ENCODE assay signal across 1 cellular context in the genomic region with DNA sequence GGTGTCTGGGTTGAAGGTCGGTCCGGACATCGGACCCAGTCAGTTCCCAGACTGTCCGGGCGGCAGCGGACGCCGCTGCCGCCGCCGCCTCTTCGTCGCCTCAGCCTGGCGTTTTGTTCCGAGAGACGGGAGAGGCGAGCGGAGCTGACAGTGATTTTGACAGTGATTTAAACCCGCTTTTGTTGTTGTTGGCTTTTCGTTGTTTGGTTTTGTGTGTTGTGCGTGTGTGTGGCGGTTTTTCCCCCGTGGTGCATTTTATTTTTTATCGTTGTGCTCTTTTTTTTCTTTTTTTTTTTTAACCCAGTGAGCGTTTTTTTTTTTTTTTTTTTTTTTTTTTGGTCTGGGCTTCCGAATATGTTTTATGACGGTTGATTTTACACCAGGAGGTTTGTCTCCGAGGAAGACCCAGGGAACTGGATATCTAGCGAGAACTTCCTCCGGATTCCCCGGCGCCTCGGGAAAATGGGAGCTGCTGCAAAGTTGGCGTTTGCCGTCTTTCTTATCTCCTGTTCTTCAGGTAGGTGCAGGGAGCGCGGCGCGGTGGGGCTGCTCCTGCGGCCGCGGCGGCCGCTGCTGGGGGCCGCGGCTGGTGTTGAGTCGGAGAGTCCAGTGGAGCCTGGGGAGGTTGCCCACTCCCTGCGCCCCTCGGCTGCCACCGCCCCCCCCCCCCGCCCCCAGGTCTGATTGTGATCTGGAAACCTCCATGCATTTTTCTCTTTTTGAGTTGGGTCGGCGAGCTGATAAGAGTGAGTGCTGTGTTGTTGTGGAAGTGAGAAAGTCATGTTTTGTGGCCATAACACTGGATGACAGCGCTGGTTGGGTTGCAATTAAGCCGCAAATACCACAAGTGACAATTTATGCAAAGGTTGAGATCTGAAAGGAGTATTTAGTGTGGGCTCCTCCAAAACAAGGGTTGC.
TF ChIP-seq lines count a peak whose summit lies in the region.

ACVR2A (plus strand) TSS at position 339 of the 917 bp plus-strand sequence; CDS start at position 463, 124 bp downstream.

TF ChIP-seq in K562, 482 proteins besides CTCF, POLR2A, EP300 and RAD21 (continued from another document and continues in another):
- TF ChIP-seq, protein P1, sequence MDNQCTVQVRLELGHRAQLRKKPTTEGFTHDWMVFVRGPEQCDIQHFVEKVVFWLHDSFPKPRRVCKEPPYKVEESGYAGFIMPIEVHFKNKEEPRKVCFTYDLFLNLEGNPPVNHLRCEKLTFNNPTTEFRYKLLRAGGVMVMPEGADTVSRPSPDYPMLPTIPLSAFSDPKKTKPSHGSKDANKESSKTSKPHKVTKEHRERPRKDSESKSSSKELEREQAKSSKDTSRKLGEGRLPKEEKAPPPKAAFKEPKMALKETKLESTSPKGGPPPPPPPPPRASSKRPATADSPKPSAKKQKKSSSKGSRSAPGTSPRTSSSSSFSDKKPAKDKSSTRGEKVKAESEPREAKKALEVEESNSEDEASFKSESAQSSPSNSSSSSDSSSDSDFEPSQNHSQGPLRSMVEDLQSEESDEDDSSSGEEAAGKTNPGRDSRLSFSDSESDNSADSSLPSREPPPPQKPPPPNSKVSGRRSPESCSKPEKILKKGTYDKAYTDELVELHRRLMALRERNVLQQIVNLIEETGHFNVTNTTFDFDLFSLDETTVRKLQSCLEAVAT (IDR thresholded peaks at IDR 0.05), result peak; percentile 55 to 65; a peak in 1 of 4 replicates
- TF ChIP-seq MTA1 (IDR thresholded peaks at IDR 0.05; ENCODE audit: borderline replicate concordance) (no peak), NFE2L1 (tag; IDR thresholded peaks at IDR 0.05; ENCODE audit: borderline replicate concordance, low read depth) (no peak), NRF1 (conservative IDR thresholded peaks at IDR 0.05 in 1 of 2, IDR thresholded peaks at IDR 0.05 in 1 of 2) (no peak), BRD9 (IDR thresholded peaks at IDR 0.05; ENCODE audit: low read depth, partially characterized antibody) (peak; percentile 38), MCM2 (IDR thresholded peaks at IDR 0.05; ENCODE audit: low read depth) (no peak), MEIS2 (IDR thresholded peaks at IDR 0.05; ENCODE audit: partially characterized antibody) (peak; percentile 57), STAT5A (IDR thresholded peaks at IDR 0.05; ENCODE audit: borderline replicate concordance, low read length) (no peak), CXXC5 (CRISPR knock-in tag; IDR thresholded peaks at IDR 0.05) (peak; percentile 55; the same call in 1 of the 2 replicates), HMGN3 (IDR thresholded peaks at IDR 0.05; ENCODE audit: borderline replicate concordance, extremely low read depth, insufficient read length, low read depth, low read length) (peak; percentile 20), BRD4 (IDR thresholded peaks at IDR 0.05) (no peak), ZC3H8 (IDR thresholded peaks at IDR 0.05) (no peak), ZBTB40 (IDR thresholded peaks at IDR 0.05) (peak; percentile 43; the same call in 1 of the 2 replicates), ZBTB40 (CRISPR knock-in tag; IDR thresholded peaks at IDR 0.05) (no peak), ZBTB11 (CRISPR knock-in tag; IDR thresholded peaks at IDR 0.05) (peak in 1 of 3 experiments; percentile 56; a peak in 1 of 6 replicates), HDGF (IDR thresholded peaks at IDR 0.05) (no peak), FOXM1 (IDR thresholded peaks at IDR 0.05; ENCODE audit: low read depth) (no peak), FOXM1 (CRISPR knock-in tag; IDR thresholded peaks at IDR 0.05; ENCODE audit: low read depth) (no peak), ZNF239 (CRISPR knock-in tag; IDR thresholded peaks at IDR 0.05) (no peak), PHF21A (IDR thresholded peaks at IDR 0.05; ENCODE audit: borderline replicate concordance, low read depth) (peak; percentile 100), SOX6 (IDR thresholded peaks at IDR 0.05) (no peak), HMG20B (CRISPR knock-in tag; IDR thresholded peaks at IDR 0.05) (0 out of 2 replicates have a peak, but pooled peaks have one; percentile 77), BRCA1 (IDR thresholded peaks at IDR 0.05) (no peak), BRCA1 (CRISPR knock-in tag; IDR thresholded peaks at IDR 0.05) (no peak), HIVEP1 (CRISPR knock-in tag; IDR thresholded peaks at IDR 0.05) (no peak), ZBTB1 (CRISPR knock-in tag; IDR thresholded peaks at IDR 0.05; ENCODE audit: borderline replicate concordance, low read depth) (no peak), HINFP (tag; conservative IDR thresholded peaks at IDR 0.05; ENCODE audit: low read depth) (peak; percentile 44; the same call in 1 of the 2 replicates), KDM1A (IDR thresholded peaks at IDR 0.05) (peak; percentile 98), HDAC2 (IDR thresholded peaks at IDR 0.05) (peak; percentile 87), ZNF384 (IDR thresholded peaks at IDR 0.05; ENCODE audit: low read depth, low read length) (peak; percentile 85)
- TF ChIP-seq, protein P2, sequence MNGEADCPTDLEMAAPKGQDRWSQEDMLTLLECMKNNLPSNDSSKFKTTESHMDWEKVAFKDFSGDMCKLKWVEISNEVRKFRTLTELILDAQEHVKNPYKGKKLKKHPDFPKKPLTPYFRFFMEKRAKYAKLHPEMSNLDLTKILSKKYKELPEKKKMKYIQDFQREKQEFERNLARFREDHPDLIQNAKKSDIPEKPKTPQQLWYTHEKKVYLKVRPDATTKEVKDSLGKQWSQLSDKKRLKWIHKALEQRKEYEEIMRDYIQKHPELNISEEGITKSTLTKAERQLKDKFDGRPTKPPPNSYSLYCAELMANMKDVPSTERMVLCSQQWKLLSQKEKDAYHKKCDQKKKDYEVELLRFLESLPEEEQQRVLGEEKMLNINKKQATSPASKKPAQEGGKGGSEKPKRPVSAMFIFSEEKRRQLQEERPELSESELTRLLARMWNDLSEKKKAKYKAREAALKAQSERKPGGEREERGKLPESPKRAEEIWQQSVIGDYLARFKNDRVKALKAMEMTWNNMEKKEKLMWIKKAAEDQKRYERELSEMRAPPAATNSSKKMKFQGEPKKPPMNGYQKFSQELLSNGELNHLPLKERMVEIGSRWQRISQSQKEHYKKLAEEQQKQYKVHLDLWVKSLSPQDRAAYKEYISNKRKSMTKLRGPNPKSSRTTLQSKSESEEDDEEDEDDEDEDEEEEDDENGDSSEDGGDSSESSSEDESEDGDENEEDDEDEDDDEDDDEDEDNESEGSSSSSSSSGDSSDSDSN (IDR thresholded peaks at IDR 0.05; ENCODE audit: borderline replicate concordance in 1 of 2, low read depth in 2 of 2, low read length in 2 of 2), result peak in 1 of 2 experiments; percentile 12; a peak in 1 of 4 replicates
- TF ChIP-seq, protein P3, sequence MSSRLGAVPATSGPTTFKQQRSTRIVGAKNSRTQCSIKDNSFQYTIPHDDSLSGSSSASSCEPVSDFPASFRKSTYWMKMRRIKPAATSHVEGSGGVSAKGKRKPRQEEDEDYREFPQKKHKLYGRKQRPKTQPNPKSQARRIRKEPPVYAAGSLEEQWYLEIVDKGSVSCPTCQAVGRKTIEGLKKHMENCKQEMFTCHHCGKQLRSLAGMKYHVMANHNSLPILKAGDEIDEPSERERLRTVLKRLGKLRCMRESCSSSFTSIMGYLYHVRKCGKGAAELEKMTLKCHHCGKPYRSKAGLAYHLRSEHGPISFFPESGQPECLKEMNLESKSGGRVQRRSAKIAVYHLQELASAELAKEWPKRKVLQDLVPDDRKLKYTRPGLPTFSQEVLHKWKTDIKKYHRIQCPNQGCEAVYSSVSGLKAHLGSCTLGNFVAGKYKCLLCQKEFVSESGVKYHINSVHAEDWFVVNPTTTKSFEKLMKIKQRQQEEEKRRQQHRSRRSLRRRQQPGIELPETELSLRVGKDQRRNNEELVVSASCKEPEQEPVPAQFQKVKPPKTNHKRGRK (tag; IDR thresholded peaks at IDR 0.05), result peak; percentile 82
- TF ChIP-seq, protein P4, sequence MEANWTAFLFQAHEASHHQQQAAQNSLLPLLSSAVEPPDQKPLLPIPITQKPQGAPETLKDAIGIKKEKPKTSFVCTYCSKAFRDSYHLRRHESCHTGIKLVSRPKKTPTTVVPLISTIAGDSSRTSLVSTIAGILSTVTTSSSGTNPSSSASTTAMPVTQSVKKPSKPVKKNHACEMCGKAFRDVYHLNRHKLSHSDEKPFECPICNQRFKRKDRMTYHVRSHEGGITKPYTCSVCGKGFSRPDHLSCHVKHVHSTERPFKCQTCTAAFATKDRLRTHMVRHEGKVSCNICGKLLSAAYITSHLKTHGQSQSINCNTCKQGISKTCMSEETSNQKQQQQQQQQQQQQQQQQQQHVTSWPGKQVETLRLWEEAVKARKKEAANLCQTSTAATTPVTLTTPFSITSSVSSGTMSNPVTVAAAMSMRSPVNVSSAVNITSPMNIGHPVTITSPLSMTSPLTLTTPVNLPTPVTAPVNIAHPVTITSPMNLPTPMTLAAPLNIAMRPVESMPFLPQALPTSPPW (CRISPR knock-in tag; IDR thresholded peaks at IDR 0.05), result peak; percentile 64
